In genomic region chr16:17238285-17239028, GRCh38 we compare ENCODE assay signal across 16 cellular contexts.
A peak's percentile ranks its signal among the peaks of the same experiment; 100 is the strongest.
DNase-seq lines count a peak whose midpoint lies in the region; ATAC-seq and TF ChIP-seq lines count a peak whose summit lies in the region.
"Had no signal": no experiment of that assay in that cellular context is flagged by ENCODE, and none has a peak within 500 bp of the region (broad histone marks: within the 10 kb centered on the region; RNA-seq: fewer than 3 reads in every experiment).

No MANE protein-coding gene starts in this region.

- peak overlapping the region; percentile 10 for H3K27ac Mint-ChIP-seq in T-helper 1 cell treated with Interleukin-12 subunit alpha and Interleukin-12 subunit beta and Interleukin-4 antibody, amounts not matched to agents 30 μg/mL and 1 μg/mL, for 36 hours
- H3K27ac Mint-ChIP-seq in WTC11 = no peak overlapping the region

- peaks cover 71% of the 10 kb centered on the region for H3K36me3 ChIP-seq in BLaER1
- H3K36me3 ChIP-seq: adrenal gland, esophagus muscularis mucosa, right atrium auricular region had no signal

- CTCF ChIA-PET in WTC11 (lab: Charles Lee) = interaction anchor here (0.5 to 1.2 kb wide), 3 partner anchors 11 to 27 kb away, joined by 3 to 6 read pairs (median 4); no protein-coding TSS in a partner anchor

- no peak overlapping the region for H3K27ac ChIP-seq in BLaER1
- H3K27ac ChIP-seq: adrenal gland, esophagus muscularis mucosa, right atrium auricular region had no signal

- H3K9ac ChIP-seq in BLaER1 = no peak overlapping the region

- H3K4me3 ChIP-seq in BLaER1 (no peak overlapping the region), GM12864 (ENCODE audit: low read depth, low read length) (no peak overlapping the region)
- H3K4me3 ChIP-seq: adrenal gland, esophagus muscularis mucosa, right atrium auricular region had no signal

- no peaks in the 10 kb centered on the region for H3K27me3 Mint-ChIP-seq in T-helper 1 cell treated with Interleukin-12 subunit alpha and Interleukin-12 subunit beta and Interleukin-4 antibody, amounts not matched to agents 30 μg/mL and 1 μg/mL, for 36 hours (ENCODE audit: low read depth)
- no peaks in the 10 kb centered on the region for H3K27me3 Mint-ChIP-seq in WTC11 (ENCODE audit: low read depth)
- H3K27me3 Mint-ChIP-seq: T-cell had no signal

- peaks cover 26% of the 10 kb centered on the region for H3K9me3 ChIP-seq in BLaER1
- H3K9me3 ChIP-seq: adrenal gland, esophagus muscularis mucosa, right atrium auricular region had no signal

- H3K36me3 Mint-ChIP-seq in T-helper 1 cell treated with Interleukin-12 subunit alpha and Interleukin-12 subunit beta and Interleukin-4 antibody, amounts not matched to agents 30 μg/mL and 1 μg/mL, for 36 hours (ENCODE audit: low read depth) = peaks cover 22% of the 10 kb centered on the region
- H3K36me3 Mint-ChIP-seq in WTC11 = no peaks in the 10 kb centered on the region

- peak overlapping the region; percentile 10 for H3K4me3 Mint-ChIP-seq in T-helper 1 cell treated with Interleukin-12 subunit alpha and Interleukin-12 subunit beta and Interleukin-4 antibody, amounts not matched to agents 30 μg/mL and 1 μg/mL, for 36 hours
- H3K4me3 Mint-ChIP-seq in WTC11 = no peak overlapping the region
- H3K4me3 Mint-ChIP-seq: neural crest cell, T-cell had no signal

- POLR2A ChIA-PET in WTC11 (lab: Charles Lee) = interaction anchor here (0.6 kb wide), 1 partner anchor 568 kb away, joined by 4 read pairs; no protein-coding TSS in a partner anchor

- TF ChIP-seq CTCF in GM12864 (IDR thresholded peaks at IDR 0.05; ENCODE audit: low read depth, low read length, missing control alignments) (no peak), WTC11 (IDR thresholded peaks at IDR 0.05) (no peak)

- peaks cover 47% of the 10 kb centered on the region for H3K4me1 ChIP-seq in BLaER1
- H3K4me1 ChIP-seq: adrenal gland, esophagus muscularis mucosa had no signal

- ATAC-seq in WTC11 (no peak), GM21390 (IDR thresholded peaks at IDR 0.05; ENCODE audit: unreplicated experiment) (no peak), GM21381 (IDR thresholded peaks at IDR 0.05; ENCODE audit: unreplicated experiment) (no peak)
- ATAC-seq: left ventricle myocardium superior had no signal

- peaks cover 99% of the 10 kb centered on the region for H4K20me1 ChIP-seq in BLaER1

- H3K9me3 Mint-ChIP-seq in T-helper 1 cell treated with Interleukin-12 subunit alpha and Interleukin-12 subunit beta and Interleukin-4 antibody, amounts not matched to agents 30 μg/mL and 1 μg/mL, for 36 hours = peaks cover 8% of the 10 kb centered on the region
- peaks cover 10% of the 10 kb centered on the region for H3K9me3 Mint-ChIP-seq in WTC11

- H3K27me3 ChIP-seq in BLaER1 = no peaks in the 10 kb centered on the region
- H3K27me3 ChIP-seq: adrenal gland, esophagus muscularis mucosa, right atrium auricular region had no signal

- peak overlapping the region; percentile 50 for H3K4me2 ChIP-seq in BLaER1

- DNase-seq in GM12864 (ENCODE audit: low read depth) (peak; percentile 51), fibroblast of the conjunctiva (ENCODE audit: low read depth) (peak; percentile 16), WTC11 (ENCODE audit: low spot score) (no peak), Ammon's horn (ENCODE audit: low spot score) (no peak)
- DNase-seq: adrenal gland, Calu3, left ventricle myocardium superior, NCI-H345, T-cell had no signal

- peaks cover 29% of the 10 kb centered on the region for H3K4me1 Mint-ChIP-seq in T-helper 1 cell treated with Interleukin-12 subunit alpha and Interleukin-12 subunit beta and Interleukin-4 antibody, amounts not matched to agents 30 μg/mL and 1 μg/mL, for 36 hours (ENCODE audit: low read depth)
- no peaks in the 10 kb centered on the region for H3K4me1 Mint-ChIP-seq in WTC11
- H3K4me1 Mint-ChIP-seq: neural crest cell had no signal

TF ChIP-seq in WTC11, 78 proteins besides CTCF, POLR2A, EP300 and RAD21 (continues in another document):
- TF ChIP-seq FOXK1 (CRISPR knock-in tag; IDR thresholded peaks at IDR 0.05) (no peak), CREB1 (CRISPR knock-in tag; IDR thresholded peaks at IDR 0.05) (no peak), FOXJ3 (CRISPR knock-in tag; IDR thresholded peaks at IDR 0.05; ENCODE audit: borderline replicate concordance) (no peak), CBFB (CRISPR knock-in tag; IDR thresholded peaks at IDR 0.05; ENCODE audit: low read depth) (no peak), HMGXB4 (CRISPR knock-in tag; IDR thresholded peaks at IDR 0.05) (no peak), ZNF532 (CRISPR knock-in tag; IDR thresholded peaks at IDR 0.05; ENCODE audit: borderline replicate concordance) (no peak), ZNF396 (CRISPR knock-in tag; IDR thresholded peaks at IDR 0.05; ENCODE audit: borderline replicate concordance) (no peak), ZNF317 (CRISPR knock-in tag; IDR thresholded peaks at IDR 0.05; ENCODE audit: borderline replicate concordance, low read depth) (no peak), ZNF121 (CRISPR knock-in tag; IDR thresholded peaks at IDR 0.05) (no peak), GRHL2 (CRISPR knock-in tag; IDR thresholded peaks at IDR 0.05; ENCODE audit: insufficient replicate concordance, severe bottlenecking) (no peak), ESRRA (CRISPR knock-in tag; IDR thresholded peaks at IDR 0.05; ENCODE audit: borderline replicate concordance) (no peak), MLX (CRISPR knock-in tag; IDR thresholded peaks at IDR 0.05) (no peak)
- TF ChIP-seq, protein P1, sequence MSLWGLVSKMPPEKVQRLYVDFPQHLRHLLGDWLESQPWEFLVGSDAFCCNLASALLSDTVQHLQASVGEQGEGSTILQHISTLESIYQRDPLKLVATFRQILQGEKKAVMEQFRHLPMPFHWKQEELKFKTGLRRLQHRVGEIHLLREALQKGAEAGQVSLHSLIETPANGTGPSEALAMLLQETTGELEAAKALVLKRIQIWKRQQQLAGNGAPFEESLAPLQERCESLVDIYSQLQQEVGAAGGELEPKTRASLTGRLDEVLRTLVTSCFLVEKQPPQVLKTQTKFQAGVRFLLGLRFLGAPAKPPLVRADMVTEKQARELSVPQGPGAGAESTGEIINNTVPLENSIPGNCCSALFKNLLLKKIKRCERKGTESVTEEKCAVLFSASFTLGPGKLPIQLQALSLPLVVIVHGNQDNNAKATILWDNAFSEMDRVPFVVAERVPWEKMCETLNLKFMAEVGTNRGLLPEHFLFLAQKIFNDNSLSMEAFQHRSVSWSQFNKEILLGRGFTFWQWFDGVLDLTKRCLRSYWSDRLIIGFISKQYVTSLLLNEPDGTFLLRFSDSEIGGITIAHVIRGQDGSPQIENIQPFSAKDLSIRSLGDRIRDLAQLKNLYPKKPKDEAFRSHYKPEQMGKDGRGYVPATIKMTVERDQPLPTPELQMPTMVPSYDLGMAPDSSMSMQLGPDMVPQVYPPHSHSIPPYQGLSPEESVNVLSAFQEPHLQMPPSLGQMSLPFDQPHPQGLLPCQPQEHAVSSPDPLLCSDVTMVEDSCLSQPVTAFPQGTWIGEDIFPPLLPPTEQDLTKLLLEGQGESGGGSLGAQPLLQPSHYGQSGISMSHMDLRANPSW (CRISPR knock-in tag; conservative IDR thresholded peaks at IDR 0.05; ENCODE audit: low read depth) = no peak

Comparison
In these comparisons a context has a peak if more than half of its experiments do, and no peak if none do; other contexts are left out.
1. DNase-seq: peak in GM12864 (single experiment) and fibroblast of the conjunctiva (single experiment); none in WTC11 (single experiment) and Ammon's horn (single experiment).